In the genomic region with DNA sequence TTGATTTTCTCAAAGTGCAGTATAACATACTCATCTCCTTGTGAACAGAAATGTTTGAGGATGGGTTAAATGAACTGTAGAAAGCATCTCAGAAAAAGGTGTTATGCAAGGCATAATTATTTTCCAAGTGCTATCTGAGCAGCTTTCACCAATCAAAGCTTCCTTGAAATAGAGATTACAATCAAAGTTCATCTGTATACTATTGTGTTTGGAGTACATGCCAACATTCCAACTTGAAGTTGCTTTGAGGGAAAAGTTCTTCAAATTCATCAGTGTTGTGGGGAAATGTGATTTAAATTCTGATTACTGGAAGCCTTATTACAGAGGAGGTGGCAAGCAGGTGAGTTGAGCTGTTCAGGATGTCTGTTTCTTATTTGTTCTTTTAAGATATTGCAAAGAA, we compare ENCODE assay signal across 26 cellular contexts.
"Had no signal": no experiment of that assay in that cellular context is flagged by ENCODE, and none has a peak within 500 bp of the region (broad histone marks: within the 10 kb centered on the region; RNA-seq: fewer than 3 reads in every experiment).

No MANE protein-coding gene starts in this region.

- H3K4me3 ChIP-seq: gastrocnemius medialis, hepatocyte, ovary, psoas muscle, right lobe of liver, suprapubic skin, thyroid gland had no signal

- H3K27me3 ChIP-seq: gastrocnemius medialis, hepatocyte, ovary, right lobe of liver, suprapubic skin, thyroid gland had no signal

- H3K27ac ChIP-seq: gastrocnemius medialis, hepatocyte, ovary, psoas muscle, right lobe of liver, suprapubic skin, thyroid gland had no signal

- H3K9me3 ChIP-seq: gastrocnemius medialis, ovary, psoas muscle, right lobe of liver, suprapubic skin, thyroid gland had no signal

- ATAC-seq: effector memory CD8-positive, alpha-beta T cell; gastrocnemius medialis; left lobe of liver; naive thymus-derived CD8-positive, alpha-beta T cell; psoas muscle; right lobe of liver; stimulated activated naive CD8-positive, alpha-beta T cell treated with anti-CD3 and anti-CD28 coated beads, Interleukin-15, amount 100 ng/mL, for 72 hours had no signal

- DNase-seq: cerebellar nuclear complex; cortex of kidney; effector memory CD8-positive, alpha-beta T cell; foreskin fibroblast; gastrocnemius medialis; head of caudate nucleus; kidney; mammary epithelial cell; naive thymus-derived CD8-positive, alpha-beta T cell; nephron progenitor cell; occipital lobe; ovary; posterior cingulate gyrus; psoas muscle; retina; right lobe of liver; small intestine; stimulated activated CD4-positive, alpha-beta T cell treated with anti-CD3 and anti-CD28 coated beads, Interleukin-15, amount 100 ng/mL, for 24 hours; stimulated activated CD4-positive, alpha-beta T cell treated with anti-CD3 and anti-CD28 coated beads, Interleukin-4, amount 100 ng/mL, for 1 hour; stimulated activated CD8-positive, alpha-beta memory T cell treated with anti-CD3 and anti-CD28 coated beads, Interleukin-4, amount 100 ng/mL, for 48 hours; stimulated activated naive CD4-positive, alpha-beta T cell; stimulated activated naive CD8-positive, alpha-beta T cell treated with anti-CD3 and anti-CD28 coated beads, Interleukin-15, amount 100 ng/mL, for 72 hours; thyroid gland had no signal

- H3K36me3 ChIP-seq: gastrocnemius medialis, ovary, right lobe of liver, suprapubic skin, thyroid gland had no signal
